Comparison of ENCODE assay signal across 25 cellular contexts in genomic region chr13:50133277-50133953, GRCh38.
DNase-seq lines count a peak whose midpoint lies in the region; ATAC-seq and TF ChIP-seq lines count a peak whose summit lies in the region.
"Had no signal": no experiment of that assay in that cellular context is flagged by ENCODE, and none has a peak within 500 bp of the region (broad histone marks: within the 10 kb centered on the region; RNA-seq: fewer than 3 reads in every experiment).

No MANE protein-coding gene starts in this region.

- no peak overlapping the region for H3K4me2 ChIP-seq in osteoblast (ENCODE audit: insufficient read depth, low read length)
- no peak overlapping the region for H3K4me2 ChIP-seq in PC-9

- peaks cover 54% of the 10 kb centered on the region for H3K27me3 Mint-ChIP-seq in IgD-negative memory B cell
- peaks cover 71% of the 10 kb centered on the region for H3K27me3 Mint-ChIP-seq in activated CD8-positive, alpha-beta T cell treated with anti-CD3 and anti-CD28 coated beads, Interleukin-2, amount 10 ng/mL, durations not matched to agents 7 days and 5 days (ENCODE audit: low read depth)

- peaks cover 2% of the 10 kb centered on the region for H3K36me3 Mint-ChIP-seq in IgD-negative memory B cell
- H3K36me3 Mint-ChIP-seq in activated CD8-positive, alpha-beta T cell treated with anti-CD3 and anti-CD28 coated beads, Interleukin-2, amount 10 ng/mL, durations not matched to agents 7 days and 5 days (ENCODE audit: low read depth): peaks cover 3% of the 10 kb centered on the region

- peaks cover 3% of the 10 kb centered on the region for H3K9me3 ChIP-seq in iPS-18c (ENCODE audit: control insufficient read depth, insufficient read depth, low read length)
- H3K9me3 ChIP-seq in osteoblast (ENCODE audit: low read depth, low read length): no peaks in the 10 kb centered on the region
- no peaks in the 10 kb centered on the region for H3K9me3 ChIP-seq in PC-9 (ENCODE audit: insufficient read depth, low read depth)
- H3K9me3 ChIP-seq: adrenal gland, breast epithelium, MG63, right lobe of liver had no signal

- peaks cover 17% of the 10 kb centered on the region for H3K4me1 ChIP-seq in osteoblast (ENCODE audit: insufficient read depth, low read length)
- H3K4me1 ChIP-seq in PC-9 (replicated peaks; ENCODE audit: insufficient read depth): 0 out of 2 replicates have a peak, but pooled peaks cover 5% of the 10 kb centered on the region

- H3F3A ChIP-seq in PC-9 (ENCODE audit: insufficient read depth, low read depth): no peaks in the 10 kb centered on the region

- H3K4me1 Mint-ChIP-seq in IgD-negative memory B cell: peaks cover 22 to 30% (median 29%) of the 10 kb centered on the region in 3 donors
- H3K4me1 Mint-ChIP-seq in activated CD8-positive, alpha-beta T cell treated with anti-CD3 and anti-CD28 coated beads, Interleukin-2, amount 10 ng/mL, durations not matched to agents 7 days and 5 days (ENCODE audit: low read depth): peaks cover 42% of the 10 kb centered on the region

- H3K4me3 Mint-ChIP-seq in IgD-negative memory B cell: peak overlapping the region in 1 of 4 donors; percentile 17
- no peak overlapping the region for H3K4me3 Mint-ChIP-seq in activated CD8-positive, alpha-beta T cell treated with anti-CD3 and anti-CD28 coated beads, Interleukin-2, amount 10 ng/mL, durations not matched to agents 7 days and 5 days

- no peak for TF ChIP-seq CTCF in osteoblast (IDR thresholded peaks at IDR 0.05; ENCODE audit: extremely low read depth, low read depth, low read length)
- TF ChIP-seq CTCF in PC-9 (conservative IDR thresholded peaks at IDR 0.05): no peak
- TF ChIP-seq CTCF in GM10248 (IDR thresholded peaks at IDR 0.05; ENCODE audit: control extremely low read depth, extremely low read depth, low read depth, missing control alignments): no peak

- peaks cover 0 to 2% (median 0%) of the 10 kb centered on the region in 3 donors for H3K9me3 Mint-ChIP-seq in IgD-negative memory B cell
- peaks cover 8% of the 10 kb centered on the region for H3K9me3 Mint-ChIP-seq in activated CD8-positive, alpha-beta T cell treated with anti-CD3 and anti-CD28 coated beads, Interleukin-2, amount 10 ng/mL, durations not matched to agents 7 days and 5 days (ENCODE audit: insufficient read depth)

- H3K36me3 ChIP-seq in osteoblast (ENCODE audit: insufficient read depth, low read length) (no peaks in the 10 kb centered on the region), PC-9 (ENCODE audit: low read depth) (no peaks in the 10 kb centered on the region)
- H3K36me3 ChIP-seq: adrenal gland, breast epithelium, MG63, Peyer's patch, right lobe of liver had no signal

- H4K20me1 ChIP-seq in osteoblast (ENCODE audit: insufficient read depth, low read length): no peaks in the 10 kb centered on the region
- H4K20me1 ChIP-seq in PC-9 (ENCODE audit: insufficient read depth): no peaks in the 10 kb centered on the region

- no peaks in the 10 kb centered on the region for H3K27me3 ChIP-seq in osteoblast (ENCODE audit: insufficient read depth, low read length)
- no peaks in the 10 kb centered on the region for H3K27me3 ChIP-seq in PC-9 (ENCODE audit: insufficient read depth, low read depth)
- H3K27me3 ChIP-seq: MG63 had no signal

- peak; percentile 47 for DNase-seq in ELF-1 (ENCODE audit: low read depth, low spot score)
- peak; percentile 30 for DNase-seq in osteoblast (ENCODE audit: insufficient read length, low spot score, missing footprints)
- DNase-seq in activated CD8-positive, alpha-beta T cell treated with anti-CD3 and anti-CD28 coated beads, Interleukin-2, amount 10 ng/mL, durations not matched to agents 7 days and 5 days: no peak
- DNase-seq in PC-9: no peak
- no peak for DNase-seq in DMS 273 (lab: John Stamatoyannopoulos, UW; ENCODE audit: unreplicated experiment)
- DNase-seq in GM10248 (ENCODE audit: extremely low spot score): no peak
- DNase-seq: activated CD4-positive, alpha-beta memory T cell treated with anti-CD3 and anti-CD28 coated beads, Interleukin-2, amount 10 ng/mL, durations not matched to agents 7 days and 5 days; activated gamma-delta T cell treated with Interleukin-2 at 50 U/mL for 16 hours; activated T-cell treated with anti-CD3 and anti-CD28 coated beads for 4 hours; adrenal gland; C1 segment of cervical spinal cord; Calu3; EL; HCEC 1CT; head of caudate nucleus; MG63; NCI-H1417 treated with DMSO at 0.1 percent for 48 hours; NCI-H524; Peyer's patch; right lobe of liver had no signal

- no peak overlapping the region for H3K27ac ChIP-seq in osteoblast (ENCODE audit: low read depth, low read length)
- no peak overlapping the region for H3K27ac ChIP-seq in PC-9
- H3K27ac ChIP-seq: adrenal gland, breast epithelium, Peyer's patch, right lobe of liver had no signal

- H2AFZ ChIP-seq in osteoblast (ENCODE audit: low read length): no peak overlapping the region
- H2AFZ ChIP-seq in PC-9: no peak overlapping the region

- H3K9me2 ChIP-seq in PC-9 (ENCODE audit: insufficient read depth): no peaks in the 10 kb centered on the region

- BruUV-seq in PC-9 (replicated peaks; lab: Mats Ljungman, UMichigan): no TSS peak

- H3K4me3 ChIP-seq in iPS-18c (ENCODE audit: insufficient read depth, low read depth, low read length): peak overlapping the region; percentile 11; the same call in 1 of the 2 replicates
- no peak overlapping the region for H3K4me3 ChIP-seq in osteoblast (ENCODE audit: insufficient read depth, low read length)
- H3K4me3 ChIP-seq in PC-9: no peak overlapping the region
- H3K4me3 ChIP-seq: adrenal gland, breast epithelium, K562, lung, MG63, Peyer's patch, right lobe of liver had no signal

- POLR2A ChIA-PET in activated CD8-positive, alpha-beta T cell treated with anti-CD3 and anti-CD28 coated beads, Interleukin-2, amount 10 ng/mL, durations not matched to agents 7 days and 5 days (lab: Charles Lee): no interaction called here
- POLR2A ChIA-PET in PC-9 (lab: Charles Lee; ENCODE audit: unreplicated experiment) (no interaction called here), GM10248 (lab: Yijun Ruan, JAX) (no interaction called here)

- CTCF ChIA-PET in activated CD8-positive, alpha-beta T cell treated with anti-CD3 and anti-CD28 coated beads, Interleukin-2, amount 10 ng/mL, durations not matched to agents 7 days and 5 days (lab: Charles Lee): no interaction called here
- CTCF ChIA-PET in PC-9 (lab: Charles Lee) (no interaction called here), GM10248 (lab: Yijun Ruan, JAX) (no interaction called here)

- H3K27ac Mint-ChIP-seq in IgD-negative memory B cell: peak overlapping the region; percentile 71 to 98 (median 98)
- H3K27ac Mint-ChIP-seq in activated CD8-positive, alpha-beta T cell treated with anti-CD3 and anti-CD28 coated beads, Interleukin-2, amount 10 ng/mL, durations not matched to agents 7 days and 5 days: no peak overlapping the region

- no peak for ATAC-seq in activated CD8-positive, alpha-beta T cell treated with anti-CD3 and anti-CD28 coated beads, Interleukin-2, amount 10 ng/mL, durations not matched to agents 7 days and 5 days
- ATAC-seq: K562, right lobe of liver had no signal

- intact Hi-C loops in PC-9 (cut with micrococcal nuclease; ENCODE audit: unreplicated experiment): no loop called here

- H3K79me2 ChIP-seq in osteoblast (ENCODE audit: insufficient read depth, low read length): no peaks in the 10 kb centered on the region
- no peaks in the 10 kb centered on the region for H3K79me2 ChIP-seq in PC-9 (ENCODE audit: low read depth)

Comparison
In these comparisons a context has a peak if more than half of its experiments do, and no peak if none do; other contexts are left out.
1. DNase-seq: peak in ELF-1 (single experiment) and osteoblast (single experiment); none in activated CD8-positive, alpha-beta T cell treated with anti-CD3 and anti-CD28 coated beads, Interleukin-2, amount 10 ng/mL, durations not matched to agents 7 days and 5 days (single experiment), PC-9 (0 of 2), DMS 273 (single experiment) and GM10248 (single experiment).